Comparison of ENCODE assay signal across 1 cellular context in the genomic region with DNA sequence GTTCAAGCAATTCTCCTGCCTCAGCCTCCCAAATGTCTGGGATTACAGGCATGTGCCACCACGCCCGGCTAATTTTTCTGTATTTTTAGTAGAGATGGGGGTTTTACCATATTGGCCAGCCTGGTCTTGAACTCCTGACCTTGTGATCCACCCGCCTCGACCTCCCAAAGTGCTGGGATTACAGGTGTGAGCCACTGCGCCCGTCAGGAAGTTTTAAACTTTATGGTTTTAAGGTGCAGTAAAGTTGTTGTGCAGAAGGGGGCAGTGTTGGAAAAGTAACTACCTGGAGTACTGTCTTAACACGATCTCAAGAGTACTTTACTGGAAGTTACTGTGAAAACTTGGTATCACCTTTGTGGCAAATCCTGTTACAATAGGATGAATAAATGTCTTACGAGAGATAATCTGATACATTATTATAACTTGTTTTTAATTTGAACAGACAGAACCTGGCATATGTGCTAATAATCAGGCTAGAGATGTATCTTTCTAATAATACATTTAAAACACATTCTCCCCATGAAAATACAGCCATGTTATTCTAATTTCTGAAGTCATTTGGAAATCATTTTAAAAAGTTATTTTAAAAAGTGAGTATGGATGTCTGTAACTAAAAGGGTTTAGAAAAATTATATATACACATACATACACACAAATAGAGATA.
TF ChIP-seq lines count a peak whose summit lies in the region.

No MANE protein-coding gene starts in this region.

TF ChIP-seq in H1, 55 proteins besides CTCF, POLR2A, EP300 and RAD21:
- TF ChIP-seq RNF2 (IDR thresholded peaks at IDR 0.05; ENCODE audit: borderline replicate concordance, low read depth, low read length, missing control alignments, poor library complexity, severe bottlenecking) (no peak), KDM1A (IDR thresholded peaks at IDR 0.05; ENCODE audit: borderline replicate concordance, low read length) (0 out of 2 replicates have a peak, but pooled peaks have one; percentile 55)
